1 cellular context compared by ENCODE assay signal in the genomic region with DNA sequence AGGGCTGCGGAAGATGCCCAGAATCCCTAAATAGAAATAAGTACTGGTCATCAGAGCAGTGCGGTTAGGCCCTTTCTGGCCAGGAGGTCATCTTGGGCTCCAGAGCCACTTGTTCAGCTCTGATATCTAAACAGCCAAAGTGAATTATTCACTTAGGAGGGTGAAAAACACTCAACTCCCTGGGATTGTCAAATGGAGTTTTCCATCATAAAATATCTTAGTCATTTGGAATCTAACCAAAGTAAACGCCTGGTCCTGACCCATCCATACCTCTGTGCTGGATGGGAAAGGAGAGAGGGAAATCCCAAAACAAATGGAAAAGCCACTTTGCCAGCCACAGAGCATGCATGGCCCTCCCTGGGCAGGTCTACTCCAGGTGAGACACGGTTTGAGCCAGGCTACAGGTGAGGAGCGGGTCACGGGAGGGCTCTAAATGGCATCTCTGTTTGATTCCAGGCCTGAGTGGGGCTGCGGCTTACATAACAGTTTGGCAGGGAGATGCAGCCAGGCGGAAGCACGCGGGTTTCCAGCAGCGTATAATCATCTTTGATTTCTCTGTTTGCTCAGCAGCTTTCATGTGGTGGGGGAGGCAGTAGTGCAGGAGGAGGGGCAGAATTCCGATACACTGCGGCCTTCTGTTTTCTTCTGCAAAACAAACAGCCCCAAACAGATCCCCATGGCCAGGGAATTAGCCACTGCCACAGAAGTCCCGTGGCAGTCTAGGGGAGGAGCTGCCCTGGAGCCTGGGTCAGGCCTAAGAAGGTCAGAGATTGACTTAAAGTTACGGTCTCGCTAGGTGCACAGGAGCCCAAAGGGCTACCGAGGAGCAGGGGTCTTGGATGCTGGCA.
TF ChIP-seq lines count a peak whose summit lies in the region.

No MANE protein-coding gene starts in this region.

TF ChIP-seq in HepG2, 621 proteins besides CTCF, POLR2A, EP300 and RAD21 (continued from another document and continues in another):
- TF ChIP-seq MEF2D (CRISPR knock-in tag; IDR thresholded peaks at IDR 0.05) (no peak), TOE1 (CRISPR knock-in tag; IDR thresholded peaks at IDR 0.05) (no peak), GLI4 (CRISPR knock-in tag; IDR thresholded peaks at IDR 0.05; ENCODE audit: borderline replicate concordance) (no peak), EHMT2 (IDR thresholded peaks at IDR 0.05; ENCODE audit: borderline replicate concordance, low read depth, low read length) (0 out of 2 replicates have a peak, but pooled peaks have one; percentile 25), JARID2 (CRISPR knock-in tag; IDR thresholded peaks at IDR 0.05; ENCODE audit: insufficient replicate concordance) (no peak), ZNF839 (CRISPR knock-in tag; IDR thresholded peaks at IDR 0.05; ENCODE audit: borderline replicate concordance) (no peak), ZKSCAN8 (CRISPR knock-in tag; IDR thresholded peaks at IDR 0.05; ENCODE audit: borderline replicate concordance) (peak; percentile 77; the same call in 1 of the 2 replicates), PRDM15 (CRISPR knock-in tag; IDR thresholded peaks at IDR 0.05) (no peak), ZNF335 (CRISPR knock-in tag; IDR thresholded peaks at IDR 0.05) (0 out of 2 replicates have a peak, but pooled peaks have one; percentile 35), ZBTB40 (IDR thresholded peaks at IDR 0.05) (no peak), ZBTB40 (CRISPR knock-in tag; IDR thresholded peaks at IDR 0.05) (peak; percentile 66; the same call in 1 of the 2 replicates), REST (IDR thresholded peaks at IDR 0.05; ENCODE audit: borderline replicate concordance in 1 of 2, low read depth in 1 of 2, low read length in 2 of 2) (no peak), STAT5B (CRISPR knock-in tag; IDR thresholded peaks at IDR 0.05) (no peak), HOXA5 (CRISPR knock-in tag; IDR thresholded peaks at IDR 0.05) (no peak), PCBP2 (optimal IDR thresholded peaks at IDR 0.05; ENCODE audit: low read depth, low read length, poor library complexity, severe bottlenecking) (no peak), MIXL1 (CRISPR knock-in tag; IDR thresholded peaks at IDR 0.05) (peak; percentile 48; the same call in 1 of the 2 replicates), THAP11 (CRISPR knock-in tag; IDR thresholded peaks at IDR 0.05) (peak; percentile 53), ZFP36L2 (CRISPR knock-in tag; IDR thresholded peaks at IDR 0.05) (no peak), ZNF232 (CRISPR knock-in tag; IDR thresholded peaks at IDR 0.05; ENCODE audit: borderline replicate concordance) (no peak), SOX5 (CRISPR knock-in tag; IDR thresholded peaks at IDR 0.05; ENCODE audit: borderline replicate concordance) (peak; percentile 83; the same call in 1 of the 2 replicates), GATAD1 (CRISPR knock-in tag; IDR thresholded peaks at IDR 0.05) (peak; percentile 35; the same call in 1 of the 2 replicates), THYN1 (CRISPR knock-in tag; IDR thresholded peaks at IDR 0.05; ENCODE audit: borderline replicate concordance, low read depth) (no peak), ZFP62 (CRISPR knock-in tag; IDR thresholded peaks at IDR 0.05) (no peak), ZNF704 (CRISPR knock-in tag; IDR thresholded peaks at IDR 0.05; ENCODE audit: borderline replicate concordance) (no peak), ZNF644 (CRISPR knock-in tag; IDR thresholded peaks at IDR 0.05; ENCODE audit: low read depth) (peak; percentile 47; the same call in 1 of the 2 replicates), KDM1A (CRISPR knock-in tag; IDR thresholded peaks at IDR 0.05) (no peak), TEAD3 (CRISPR knock-in tag; optimal IDR thresholded peaks at IDR 0.05; ENCODE audit: borderline replicate concordance) (peak; percentile 81), CC2D1A (CRISPR knock-in tag; IDR thresholded peaks at IDR 0.05) (no peak)
- TF ChIP-seq, protein P1, sequence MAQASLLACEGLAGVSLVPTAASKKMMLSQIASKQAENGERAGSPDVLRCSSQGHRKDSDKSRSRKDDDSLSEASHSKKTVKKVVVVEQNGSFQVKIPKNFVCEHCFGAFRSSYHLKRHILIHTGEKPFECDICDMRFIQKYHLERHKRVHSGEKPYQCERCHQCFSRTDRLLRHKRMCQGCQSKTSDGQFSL (CRISPR knock-in tag; IDR thresholded peaks at IDR 0.05) = no peak
- TF ChIP-seq, protein P2, sequence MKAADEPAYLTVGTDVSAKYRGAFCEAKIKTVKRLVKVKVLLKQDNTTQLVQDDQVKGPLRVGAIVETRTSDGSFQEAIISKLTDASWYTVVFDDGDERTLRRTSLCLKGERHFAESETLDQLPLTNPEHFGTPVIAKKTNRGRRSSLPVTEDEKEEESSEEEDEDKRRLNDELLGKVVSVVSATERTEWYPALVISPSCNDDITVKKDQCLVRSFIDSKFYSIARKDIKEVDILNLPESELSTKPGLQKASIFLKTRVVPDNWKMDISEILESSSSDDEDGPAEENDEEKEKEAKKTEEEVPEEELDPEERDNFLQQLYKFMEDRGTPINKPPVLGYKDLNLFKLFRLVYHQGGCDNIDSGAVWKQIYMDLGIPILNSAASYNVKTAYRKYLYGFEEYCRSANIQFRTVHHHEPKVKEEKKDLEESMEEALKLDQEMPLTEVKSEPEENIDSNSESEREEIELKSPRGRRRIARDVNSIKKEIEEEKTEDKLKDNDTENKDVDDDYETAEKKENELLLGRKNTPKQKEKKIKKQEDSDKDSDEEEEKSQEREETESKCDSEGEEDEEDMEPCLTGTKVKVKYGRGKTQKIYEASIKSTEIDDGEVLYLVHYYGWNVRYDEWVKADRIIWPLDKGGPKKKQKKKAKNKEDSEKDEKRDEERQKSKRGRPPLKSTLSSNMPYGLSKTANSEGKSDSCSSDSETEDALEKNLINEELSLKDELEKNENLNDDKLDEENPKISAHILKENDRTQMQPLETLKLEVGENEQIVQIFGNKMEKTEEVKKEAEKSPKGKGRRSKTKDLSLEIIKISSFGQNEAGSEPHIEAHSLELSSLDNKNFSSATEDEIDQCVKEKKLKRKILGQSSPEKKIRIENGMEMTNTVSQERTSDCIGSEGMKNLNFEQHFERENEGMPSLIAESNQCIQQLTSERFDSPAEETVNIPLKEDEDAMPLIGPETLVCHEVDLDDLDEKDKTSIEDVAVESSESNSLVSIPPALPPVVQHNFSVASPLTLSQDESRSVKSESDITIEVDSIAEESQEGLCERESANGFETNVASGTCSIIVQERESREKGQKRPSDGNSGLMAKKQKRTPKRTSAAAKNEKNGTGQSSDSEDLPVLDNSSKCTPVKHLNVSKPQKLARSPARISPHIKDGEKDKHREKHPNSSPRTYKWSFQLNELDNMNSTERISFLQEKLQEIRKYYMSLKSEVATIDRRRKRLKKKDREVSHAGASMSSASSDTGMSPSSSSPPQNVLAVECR (CRISPR knock-in tag; IDR thresholded peaks at IDR 0.05; ENCODE audit: borderline replicate concordance) = peak; percentile 51; the same call in 1 of the 2 replicates
